ENCODE assay signal across 13 cellular contexts in genomic region chr12:17062296-17063061, GRCh38.
DNase-seq lines count a peak whose midpoint lies in the region; ATAC-seq and TF ChIP-seq lines count a peak whose summit lies in the region.
"Had no signal": no experiment of that assay in that cellular context is flagged by ENCODE, and none has a peak within 500 bp of the region (broad histone marks: within the 10 kb centered on the region; RNA-seq: fewer than 3 reads in every experiment).

No MANE protein-coding gene starts in this region.

- H3K36me3 ChIP-seq in A673 (ENCODE audit: insufficient read depth, low read length, poor library complexity, severe bottlenecking), result no peaks in the 10 kb centered on the region
- H3K36me3 ChIP-seq in RWPE2 (ENCODE audit: low read depth), result no peaks in the 10 kb centered on the region
- H3K36me3 ChIP-seq in upper lobe of left lung, result no peaks in the 10 kb centered on the region
- H3K36me3 ChIP-seq: SJSA1, thyroid gland had no signal

- POLR2A ChIA-PET in A673 (lab: Charles Lee; ENCODE audit: low non-redundant PET), result no interaction called here

- ATAC-seq in RWPE2 (ENCODE audit: low read depth), result peak; percentile 58; the same call in 2 of the 3 replicates
- no peak for ATAC-seq in upper lobe of left lung (ENCODE audit: low FRiP score in 2 of 2)
- ATAC-seq in GM18520 (IDR thresholded peaks at IDR 0.05; ENCODE audit: unreplicated experiment), result no peak

- BruUV-seq in A673 (replicated peaks; lab: Mats Ljungman, UMichigan), result no TSS peak

- H3K4me3 ChIP-seq in A673 (ENCODE audit: low read depth, low read length, poor library complexity, severe bottlenecking), result no peak overlapping the region
- no peak overlapping the region for H3K4me3 ChIP-seq in RWPE2 (ENCODE audit: severe bottlenecking)
- H3K4me3 ChIP-seq in upper lobe of left lung, result no peak overlapping the region
- H3K4me3 ChIP-seq: SJSA1, thyroid gland had no signal

- H3K27me3 ChIP-seq in A673 (replicated peaks; ENCODE audit: insufficient read depth, low read depth, low read length, poor library complexity), result no peaks in the 10 kb centered on the region
- no peaks in the 10 kb centered on the region for H3K27me3 ChIP-seq in RWPE2 (ENCODE audit: insufficient read depth, poor library complexity, severe bottlenecking)
- H3K27me3 ChIP-seq in upper lobe of left lung, result no peaks in the 10 kb centered on the region
- H3K27me3 ChIP-seq: SJSA1, thyroid gland had no signal

- no peaks in the 10 kb centered on the region for H3K9me3 ChIP-seq in A673 (ENCODE audit: low read depth, low read length, poor library complexity, severe bottlenecking)
- H3K9me3 ChIP-seq in RWPE2 (ENCODE audit: severe bottlenecking), result no peaks in the 10 kb centered on the region
- H3K9me3 ChIP-seq in upper lobe of left lung, result no peaks in the 10 kb centered on the region
- H3K9me3 ChIP-seq: thyroid gland had no signal

- CTCF ChIA-PET in A673 (lab: Charles Lee), result no interaction called here

- H3K27ac ChIP-seq in A673 (ENCODE audit: low read depth, low read length, poor library complexity, severe bottlenecking) (no peak overlapping the region), RWPE2 (ENCODE audit: poor library complexity, severe bottlenecking) (no peak overlapping the region), upper lobe of left lung (no peak overlapping the region)
- H3K27ac ChIP-seq: SJSA1, thyroid gland had no signal

- no peak for TF ChIP-seq EP300 in upper lobe of left lung (IDR thresholded peaks at IDR 0.05)

- TF ChIP-seq POLR2A in upper lobe of left lung (IDR thresholded peaks at IDR 0.05), result no peak

- 74 to 79% methylated on average over 4 of the region's 4 CpGs for WGBS in upper lobe of left lung, 2 donors

- intact Hi-C loops in A673 (cut with micrococcal nuclease; ENCODE audit: unreplicated experiment), result no loop called here

- TF ChIP-seq CTCF in A673 (conservative IDR thresholded peaks at IDR 0.05; ENCODE audit: low read depth, low read length) (no peak), RWPE2 (IDR thresholded peaks at IDR 0.05; ENCODE audit: poor library complexity, severe bottlenecking) (no peak), upper lobe of left lung (IDR thresholded peaks at IDR 0.05) (no peak)

- H3K4me1 ChIP-seq in A673 (ENCODE audit: insufficient read depth, low read length, poor library complexity, severe bottlenecking), result peaks cover 6% of the 10 kb centered on the region
- no peaks in the 10 kb centered on the region for H3K4me1 ChIP-seq in RWPE2 (ENCODE audit: insufficient read depth, poor library complexity, severe bottlenecking)
- no peaks in the 10 kb centered on the region for H3K4me1 ChIP-seq in upper lobe of left lung
- H3K4me1 ChIP-seq: SJSA1, thyroid gland had no signal

- in situ Hi-C loops in G401 (cut with HindIII; ENCODE audit: low sequenced_read_pairs), result no loop called here

- DNase-seq in A673 (ENCODE audit: low spot score) (peak; percentile 15), LHCN-M2 (ENCODE audit: low read depth) (peak; percentile 58), NCI-H2081 treated with DMSO at 0.1 percent for 48 hours (lab: John Stamatoyannopoulos, UW) (peak; percentile 98), RWPE2 (ENCODE audit: low spot score) (no peak), upper lobe of left lung (no peak), G401 (ENCODE audit: low spot score) (no peak), SW 1271 (lab: John Stamatoyannopoulos, UW) (no peak)
- DNase-seq: activated CD4-positive, alpha-beta T cell treated with anti-CD3 and anti-CD28 coated beads, Interleukin-2, amount 50 U/mL, for 48 hours; nucleus accumbens; stimulated activated CD4-positive, alpha-beta T cell treated with anti-CD3 and anti-CD28 coated beads, Interleukin-2, amount 100 ng/mL, for 48 hours; thyroid gland had no signal

Comparison
In these comparisons a context has a peak if more than half of its experiments do, and no peak if none do; other contexts are left out.
1. DNase-seq: peak in A673 (single experiment), LHCN-M2 (single experiment) and NCI-H2081 treated with DMSO at 0.1 percent for 48 hours (single experiment); none in RWPE2 (single experiment), upper lobe of left lung (0 of 2), G401 (single experiment) and SW 1271 (0 of 2).